Comparison of ENCODE assay signal across 19 cellular contexts in the genomic region with DNA sequence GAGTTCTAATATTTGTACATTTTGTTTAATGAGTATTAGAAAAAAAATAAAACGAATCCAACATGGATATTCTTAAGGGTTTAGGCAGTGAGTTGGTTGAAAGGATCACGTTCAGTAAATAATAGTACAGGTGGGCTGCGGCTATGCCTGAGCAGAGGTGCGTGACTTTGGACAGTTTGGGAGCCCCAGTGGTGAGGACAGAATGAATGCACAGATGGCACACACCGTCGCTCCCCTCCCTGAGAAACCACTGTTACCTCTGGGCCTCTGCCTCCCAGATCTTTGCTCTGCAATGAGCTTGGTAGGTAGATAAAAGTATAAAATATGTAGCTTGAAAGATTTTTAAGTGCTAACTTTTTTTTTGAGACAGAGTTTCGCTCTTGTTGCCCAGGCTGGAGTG.
DNase-seq lines count a peak whose midpoint lies in the region; ATAC-seq and TF ChIP-seq lines count a peak whose summit lies in the region.
"Had no signal": no experiment of that assay in that cellular context is flagged by ENCODE, and none has a peak within 500 bp of the region (broad histone marks: within the 10 kb centered on the region; RNA-seq: fewer than 3 reads in every experiment).

No MANE protein-coding gene starts in this region.

- 91 to 97% (median 95%) methylated on average over 7 of the region's 7 CpGs for WGBS in psoas muscle, 3 donors
- 86 to 93% (median 91%) methylated on average over 7 of the region's 7 CpGs for WGBS in adrenal gland, 4 donors

- TF ChIP-seq POLR2A in adrenal gland (IDR thresholded peaks at IDR 0.05) = no peak

- peak; percentile 20 for DNase-seq in NCI-H1694 treated with DMSO at 0.1 percent for 48 hours (lab: John Stamatoyannopoulos, UW)
- no peak for DNase-seq in NCI-H1694 (lab: John Stamatoyannopoulos, UW)
- DNase-seq in HL-60 (ENCODE audit: low read depth in 1 of 2, low spot score in 1 of 2) = no peak
- no peak for DNase-seq in naive thymus-derived CD8-positive, alpha-beta T cell
- no peak for DNase-seq in psoas muscle
- DNase-seq in adrenal gland = no peak
- DNase-seq in foreskin melanocyte = no peak
- DNase-seq: 8988T; activated CD4-positive, CD25-positive, alpha-beta regulatory T cell treated with anti-CD3 and anti-CD28 coated beads, Interleukin-2, amount 50 U/mL, for 72 hours; activated T-cell treated with anti-CD3 and anti-CD28 coated beads, Interleukin-2, amount 50 U/mL, for 4 hours; amniotic stem cell; CD4-positive, alpha-beta memory T cell; effector memory CD8-positive, alpha-beta T cell; left cardiac atrium had no signal

- no peaks in the 10 kb centered on the region for H3K9me3 ChIP-seq in psoas muscle
- no peaks in the 10 kb centered on the region for H3K9me3 ChIP-seq in adrenal gland (replicated peaks in 1 of 3)
- H3K9me3 ChIP-seq: upper lobe of left lung had no signal

- H3K27me3 ChIP-seq in HL-60 (ENCODE audit: insufficient read depth, poor library complexity, severe bottlenecking) = no peaks in the 10 kb centered on the region
- no peaks in the 10 kb centered on the region for H3K27me3 ChIP-seq in psoas muscle (ENCODE audit: insufficient read depth in 3 of 3, low read length in 2 of 3)
- H3K27me3 ChIP-seq in adrenal gland = no peaks in the 10 kb centered on the region
- H3K27me3 ChIP-seq: upper lobe of left lung had no signal

- intact Hi-C loops in psoas muscle (cut with DNase I) (no loop called here), adrenal gland (cut with DNase I) (no loop called here)

- no peaks in the 10 kb centered on the region for H3K9me3 Mint-ChIP-seq in naive thymus-derived CD8-positive, alpha-beta T cell
- H3K9me3 Mint-ChIP-seq: activated T-cell treated with anti-CD3 and anti-CD28 coated beads, Interleukin-2, amount 50 U/mL, for 4 hours; CD4-positive, alpha-beta memory T cell; central memory CD8-positive, alpha-beta T cell; effector memory CD8-positive, alpha-beta T cell had no signal

- no peak for ATAC-seq in naive thymus-derived CD8-positive, alpha-beta T cell
- ATAC-seq in psoas muscle = no peak
- ATAC-seq: effector memory CD8-positive, alpha-beta T cell; left cardiac atrium; Right ventricle myocardium inferior had no signal

- peak overlapping the region in 2 of 10 donors; percentile 16 to 54 for H3K4me3 Mint-ChIP-seq in naive thymus-derived CD8-positive, alpha-beta T cell
- H3K4me3 Mint-ChIP-seq: activated T-cell treated with anti-CD3 and anti-CD28 coated beads, Interleukin-2, amount 50 U/mL, for 4 hours; CD4-positive, alpha-beta memory T cell; central memory CD8-positive, alpha-beta T cell; effector memory CD8-positive, alpha-beta T cell had no signal

- peaks cover 3 to 41% (median 25%) of the 10 kb centered on the region in 4 donors for H3K4me1 Mint-ChIP-seq in naive thymus-derived CD8-positive, alpha-beta T cell

- peaks cover 0 to 2% (median 0%) of the 10 kb centered on the region in 3 donors for H3K36me3 Mint-ChIP-seq in naive thymus-derived CD8-positive, alpha-beta T cell
- H3K36me3 Mint-ChIP-seq: CD4-positive, alpha-beta memory T cell had no signal

- no peaks in the 10 kb centered on the region for H3K36me3 ChIP-seq in psoas muscle (ENCODE audit: insufficient read depth in 1 of 2, low read depth in 1 of 2)
- no peaks in the 10 kb centered on the region for H3K36me3 ChIP-seq in adrenal gland (replicated peaks in 1 of 2)
- H3K36me3 ChIP-seq: upper lobe of left lung had no signal

- H3K27ac Mint-ChIP-seq in naive thymus-derived CD8-positive, alpha-beta T cell = peak overlapping the region; percentile 29 to 95 (median 86)

- no peaks in the 10 kb centered on the region for H3K27me3 Mint-ChIP-seq in naive thymus-derived CD8-positive, alpha-beta T cell
- H3K27me3 Mint-ChIP-seq: CD4-positive, alpha-beta memory T cell; central memory CD8-positive, alpha-beta T cell; effector memory CD8-positive, alpha-beta T cell had no signal

- H3K4me3 ChIP-seq in HL-60 (replicated peaks; ENCODE audit: insufficient read depth, low read length) (no peak overlapping the region), psoas muscle (no peak overlapping the region), adrenal gland (no peak overlapping the region)
- H3K4me3 ChIP-seq: upper lobe of left lung had no signal

- TF ChIP-seq CTCF in HL-60 (IDR thresholded peaks at IDR 0.05; ENCODE audit: insufficient read depth, low read length) = no peak
- no peak for TF ChIP-seq CTCF in VCaP (conservative IDR thresholded peaks at IDR 0.05)
- no peak for TF ChIP-seq CTCF in psoas muscle (IDR thresholded peaks at IDR 0.05)
- no peak for TF ChIP-seq CTCF in adrenal gland (IDR thresholded peaks at IDR 0.05)

- POLR2A ChIA-PET in naive thymus-derived CD8-positive, alpha-beta T cell (lab: Charles Lee) = interaction anchor here (2.1 kb wide), 1 partner anchor 11 kb away, joined by 19 read pairs; no protein-coding TSS in a partner anchor

- H3K4me1 ChIP-seq in psoas muscle (peaks cover 11% of the 10 kb centered on the region), adrenal gland (replicated peaks in 1 of 2) (no peaks in the 10 kb centered on the region)
- H3K4me1 ChIP-seq: parathyroid adenoma had no signal

- H3K27ac ChIP-seq in HL-60 (replicated peaks) (peak overlapping the region; percentile 50), VCaP (peak overlapping the region; percentile 100), psoas muscle (no peak overlapping the region), adrenal gland (no peak overlapping the region)
- H3K27ac ChIP-seq: parathyroid adenoma had no signal

Comparison
In these comparisons a context has a peak if more than half of its experiments do, and no peak if none do; other contexts are left out.
1. H3K27ac ChIP-seq: peak in HL-60 (single experiment) and VCaP (single experiment); none in psoas muscle (single experiment) and adrenal gland (0 of 5).